9 cellular contexts compared by ENCODE assay signal in the genomic region with DNA sequence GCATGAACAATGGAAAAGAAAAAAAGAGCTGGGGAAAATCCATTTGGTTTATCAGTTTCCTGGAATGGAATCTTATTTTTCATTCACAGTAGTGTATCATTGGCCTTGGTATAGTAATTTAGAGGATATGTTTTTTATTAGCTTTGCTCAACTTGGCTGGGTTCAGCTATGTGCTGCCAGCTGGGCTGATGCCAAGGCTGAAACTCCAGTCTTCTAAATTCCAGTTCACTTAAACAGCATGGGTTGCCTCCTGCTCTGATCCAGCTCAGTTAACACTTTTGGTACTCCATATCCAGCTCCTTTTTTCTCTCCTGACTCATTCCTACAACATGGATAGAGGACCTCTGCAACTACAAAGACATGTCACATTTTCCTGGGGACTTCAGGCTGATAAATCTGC.
DNase-seq lines count a peak whose midpoint lies in the region.
"Had no signal": no experiment of that assay in that cellular context is flagged by ENCODE, and none has a peak within 500 bp of the region (broad histone marks: within the 10 kb centered on the region; RNA-seq: fewer than 3 reads in every experiment).

No MANE protein-coding gene starts in this region.

- H3K27me3 ChIP-seq in ACC112 (ENCODE audit: insufficient read depth, low read length) (no peaks in the 10 kb centered on the region), muscle layer of colon (ENCODE audit: control insufficient read depth in 1 of 2, insufficient read depth in 2 of 2, low read length in 2 of 2) (no peaks in the 10 kb centered on the region)

- H3K9ac ChIP-seq in muscle layer of colon (ENCODE audit: low read length) = no peak overlapping the region

- H3K9me3 ChIP-seq in muscle layer of colon (ENCODE audit: low read length) = no peaks in the 10 kb centered on the region

- H3K4me3 ChIP-seq in ACC112 (ENCODE audit: low read depth, low read length) = no peak overlapping the region
- no peak overlapping the region for H3K4me3 ChIP-seq in muscle layer of colon (ENCODE audit: low read depth in 1 of 2, low read length in 2 of 2)

- H3K36me3 ChIP-seq in ACC112 (ENCODE audit: insufficient read depth, low read length) (no peaks in the 10 kb centered on the region), muscle layer of colon (ENCODE audit: insufficient read depth, low read length) (no peaks in the 10 kb centered on the region)

- no peaks in the 10 kb centered on the region for H3K79me2 ChIP-seq in ACC112 (ENCODE audit: control insufficient read depth, insufficient read depth, low read length, unreplicated experiment)

- peak; percentile 97 for DNase-seq in NCI-H2029 (lab: John Stamatoyannopoulos, UW)
- DNase-seq in epidermal melanocyte (ENCODE audit: insufficient read length, low spot score) = peak; percentile 58
- DNase-seq in HK-2 (ENCODE audit: unreplicated experiment) = no peak
- no peak for DNase-seq in effector CD4-positive, alpha-beta T cell
- no peak for DNase-seq in OCI-M1 (lab: John Stamatoyannopoulos, UW)
- DNase-seq in activated CD4-positive, CD25-positive, alpha-beta regulatory T cell treated with anti-CD3 and anti-CD28 coated beads, Interleukin-2, amount 50 U/mL, for 72 hours = no peak
- DNase-seq: CD4-positive, alpha-beta memory T cell had no signal

- H2AFZ ChIP-seq in ACC112 (ENCODE audit: low read length, unreplicated experiment) = no peak overlapping the region

- H3K4me1 ChIP-seq in ACC112 (ENCODE audit: control insufficient read depth, insufficient read depth, low read length, unreplicated experiment) (peaks cover 22% of the 10 kb centered on the region), muscle layer of colon (ENCODE audit: insufficient read depth, low read length) (peaks cover 34% of the 10 kb centered on the region)

- peak overlapping the region; percentile 73 for H3K27ac ChIP-seq in ACC112 (ENCODE audit: low read depth, low read length)
- H3K27ac ChIP-seq in muscle layer of colon (ENCODE audit: low read depth, low read length) = peak overlapping the region; percentile 13

Comparison
In these comparisons a context has a peak if more than half of its experiments do, and no peak if none do; other contexts are left out.
1. DNase-seq: peak in NCI-H2029 (single experiment) and epidermal melanocyte (single experiment); none in HK-2 (single experiment), effector CD4-positive, alpha-beta T cell (single experiment), OCI-M1 (single experiment) and activated CD4-positive, CD25-positive, alpha-beta regulatory T cell treated with anti-CD3 and anti-CD28 coated beads, Interleukin-2, amount 50 U/mL, for 72 hours (single experiment).